9 cellular contexts compared by ENCODE assay signal in genomic region chrX:8743126-8743732, GRCh38. TPM values are rescaled to one million over a fixed set of nuclear protein-coding genes. Genes with fewer than 3 reads are reported as not detected.
A peak's percentile ranks its signal among the peaks of the same experiment; 100 is the strongest.
DNase-seq lines count a peak whose midpoint lies in the region; ATAC-seq and TF ChIP-seq lines count a peak whose summit lies in the region.
"Had no signal": no experiment of that assay in that cellular context is flagged by ENCODE, and none has a peak within 500 bp of the region (broad histone marks: within the 10 kb centered on the region; RNA-seq: fewer than 3 reads in every experiment).

No MANE protein-coding gene starts in this region.

- no peak for TF ChIP-seq EP300 in SK-N-SH (IDR thresholded peaks at IDR 0.05; ENCODE audit: borderline replicate concordance in 1 of 2, low read depth in 1 of 2, low read length in 1 of 2)

- H3F3A ChIP-seq in SK-N-SH (replicated peaks; ENCODE audit: insufficient read depth) = no peaks in the 10 kb centered on the region

- peak; percentile 61 for TF ChIP-seq RAD21 in SK-N-SH (IDR thresholded peaks at IDR 0.05; ENCODE audit: low read length)

- H3K9ac ChIP-seq in SK-N-SH = no peak overlapping the region
- no peak overlapping the region for H3K9ac ChIP-seq in adipocyte (ENCODE audit: low read length)

- H3K4me1 ChIP-seq in SK-N-SH (ENCODE audit: control insufficient read depth in 1 of 2, insufficient read depth in 2 of 2, low read depth in 1 of 2, low read length in 1 of 2) (no peaks in the 10 kb centered on the region), adipocyte (ENCODE audit: control insufficient read depth, insufficient read depth, low read length) (no peaks in the 10 kb centered on the region)
- H3K4me1 ChIP-seq: tibial artery had no signal

- POLR2A ChIA-PET in SK-N-SH (lab: Yijun Ruan, JAX) = no interaction called here

- H3K27me3 ChIP-seq in H7 (ENCODE audit: control insufficient read depth, insufficient read depth, low read length) (no peaks in the 10 kb centered on the region), SK-N-SH (ENCODE audit: insufficient read depth) (no peaks in the 10 kb centered on the region; the same call in 1 of the 2 replicates), adipocyte (replicated peaks; ENCODE audit: control insufficient read depth, insufficient read depth, low read length) (peaks cover 10% of the 10 kb centered on the region)
- H3K27me3 ChIP-seq: tibial artery had no signal

- H3K4me3 ChIP-seq in H7 (ENCODE audit: insufficient read depth, low read depth, low read length) (no peak overlapping the region), SK-N-SH (ENCODE audit: low read depth in 2 of 2, low read length in 1 of 2) (no peak overlapping the region; a peak in 1 of 4 replicates), adipocyte (ENCODE audit: low read length) (no peak overlapping the region)
- H3K4me3 ChIP-seq: tibial artery had no signal

- TF ChIP-seq CTCF in SK-N-SH (IDR thresholded peaks at IDR 0.05) = peak; percentile 65

- ATAC-seq in GM21619 (IDR thresholded peaks at IDR 0.05; ENCODE audit: unreplicated experiment) = no peak

- no peak overlapping the region for H2AFZ ChIP-seq in SK-N-SH (ENCODE audit: low read depth)

- 19% methylated on average over 11 of the region's 11 CpGs for WGBS in SK-N-SH (ENCODE audit: low lambda C conversion rate)

- H3K9me3 ChIP-seq in SK-N-SH = no peaks in the 10 kb centered on the region
- H3K9me3 ChIP-seq in adipocyte (ENCODE audit: control insufficient read depth, low read length) = no peaks in the 10 kb centered on the region
- H3K9me3 ChIP-seq: tibial artery had no signal

- no peak overlapping the region for H3K4me2 ChIP-seq in SK-N-SH

- H3K9me2 ChIP-seq in SK-N-SH = no peaks in the 10 kb centered on the region

- H3K79me2 ChIP-seq in SK-N-SH (ENCODE audit: insufficient read depth) = no peaks in the 10 kb centered on the region

- no peaks in the 10 kb centered on the region for H3K36me3 ChIP-seq in H7 (replicated peaks; ENCODE audit: control insufficient read depth, insufficient read depth, low read length)
- H3K36me3 ChIP-seq in SK-N-SH (replicated peaks in 1 of 2; ENCODE audit: control insufficient read depth in 1 of 2, insufficient read depth in 2 of 2, low read length in 1 of 2) = no peaks in the 10 kb centered on the region
- H3K36me3 ChIP-seq in adipocyte (ENCODE audit: control insufficient read depth, insufficient read depth, low read length, severe bottlenecking) = no peaks in the 10 kb centered on the region
- H3K36me3 ChIP-seq: tibial artery had no signal

- no peaks in the 10 kb centered on the region for H4K20me1 ChIP-seq in SK-N-SH (ENCODE audit: insufficient read depth)

- DNase-seq in Daoy (ENCODE audit: low read depth) (peak; percentile 36), H7 (peak; percentile 70), SK-N-SH (peak; percentile 41), adipocyte (ENCODE audit: low read depth) (peak; percentile 30), kidney glomerular epithelial cell (lab: John Stamatoyannopoulos, UW) (peak; percentile 12), NCI-H774 (lab: John Stamatoyannopoulos, UW) (no peak)
- peak; percentile 11 for DNase-seq in stimulated activated CD8-positive, alpha-beta memory T cell treated with anti-CD3 and anti-CD28 coated beads, Interleukin-12 subunit alpha, Interleukin-12 subunit beta, amount 100 ng/mL, for 24 hours (ENCODE audit: extremely low read depth)

- no peak overlapping the region for H3K27ac ChIP-seq in SK-N-SH (ENCODE audit: low read depth in 2 of 2, low read length in 1 of 2)
- H3K27ac ChIP-seq: tibial artery had no signal

- CTCF ChIA-PET in SK-N-SH (lab: Yijun Ruan, JAX) = interaction anchor here (2.0 to 2.8 kb wide), 2 partner anchors 9 to 1377 kb away, joined by 8 to 9 read pairs; no protein-coding TSS in a partner anchor

TF ChIP-seq in SK-N-SH, 30 proteins besides CTCF, POLR2A, EP300 and RAD21:
- TF ChIP-seq CHD2 (IDR thresholded peaks at IDR 0.05; ENCODE audit: low read length, partially characterized antibody) = no peak
- TF ChIP-seq SMC3 (IDR thresholded peaks at IDR 0.05; ENCODE audit: low read depth, low read length) = peak; percentile 26; the same call in 1 of the 2 replicates

RNA-seq across cellular contexts. Expression of gene ANOS1, which starts 11.3 kb away (rescaled TPM):
- not detected in 2 replicates for total RNA-seq in Daoy (2014; rRNA removed; shearing (Covaris generic))
- 69.3 and 70.8 TPM in 2 replicates for total RNA-seq in H7 (2014; rRNA removed; shearing (Covaris generic))
- polyA plus RNA-seq in SK-N-SH (2012; rRNA removed) = under 0.01 and 0.02 TPM in 2 replicates
- polyA plus RNA-seq in SK-N-SH (2012; cell fraction: cytosol; rRNA removed) = 0.01 and 0.03 TPM in 2 replicates
- polyA plus RNA-seq in SK-N-SH (2012; cell fraction: nucleus; rRNA removed) = 0.01 TPM in 2 replicates

RNA-seq across cellular contexts. Expression of gene FAM9A, which starts 58.0 kb away (rescaled TPM):
- total RNA-seq in Daoy (2014; rRNA removed; shearing (Covaris generic)) = not detected in 2 replicates
- not detected in 2 replicates for total RNA-seq in H7 (2014; rRNA removed; shearing (Covaris generic))
- not detected in 2 replicates for polyA plus RNA-seq in SK-N-SH (2012; rRNA removed)
- polyA plus RNA-seq in SK-N-SH (2012; cell fraction: cytosol; rRNA removed) = not detected in 2 replicates
- polyA plus RNA-seq in SK-N-SH (2012; cell fraction: nucleus; rRNA removed) = not detected in 2 replicates

Comparison
In these comparisons a context has a peak if more than half of its experiments do, and no peak if none do; other contexts are left out.
1. RNA of gene ANOS1, which starts 11.3 kb away (total RNA-seq): 69.3 to 70.8 TPM in H7; not detected in Daoy; every median in the first group is over 10 times any median in the second.